Comparison of ENCODE assay signal across 13 cellular contexts in genomic region chr15:77025941-77026411, GRCh38. TPM values are rescaled to one million over a fixed set of nuclear protein-coding genes. Genes with fewer than 3 reads are reported as not detected.
DNase-seq lines count a peak whose midpoint lies in the region; ATAC-seq and TF ChIP-seq lines count a peak whose summit lies in the region.
"Had no signal": no experiment of that assay in that cellular context is flagged by ENCODE, and none has a peak within 500 bp of the region (broad histone marks: within the 10 kb centered on the region; RNA-seq: fewer than 3 reads in every experiment).

No MANE protein-coding gene starts in this region.

- POLR2A ChIA-PET in activated CD8-positive, alpha-beta T cell treated with anti-CD3 and anti-CD28 coated beads for 36 hours (lab: Charles Lee), result interaction anchor here (1.5 to 7.0 kb wide), 3 partner anchors 13 to 34 kb away, joined by 4 to 62 read pairs (median 6); partner anchors contain the start of gene PSTPIP1

- H3K4me3 ChIP-seq in dorsolateral prefrontal cortex (no peak overlapping the region), spleen (no peak overlapping the region)
- H3K4me3 ChIP-seq: gastrocnemius medialis, neural progenitor cell had no signal

- 86 to 96% (median 90%) methylated on average over 4 of the region's 4 CpGs for WGBS in spleen, 5 donors

- H3K9me3 Mint-ChIP-seq in activated CD8-positive, alpha-beta T cell treated with anti-CD3 and anti-CD28 coated beads for 36 hours, result no peaks in the 10 kb centered on the region
- H3K9me3 Mint-ChIP-seq: neural progenitor cell had no signal

- peak; percentile 50 for DNase-seq in activated CD8-positive, alpha-beta memory T cell treated with anti-CD3 and anti-CD28 coated beads for 24 hours
- DNase-seq in activated CD8-positive, alpha-beta memory T cell treated with anti-CD3 and anti-CD28 coated beads, Interleukin-2, amount 50 U/mL, for 4 hours, result no peak
- DNase-seq in activated CD8-positive, alpha-beta T cell treated with anti-CD3 and anti-CD28 coated beads for 36 hours, result peak; percentile 0
- peak in 6 of 10 donors; percentile 10 to 30 (median 22) for DNase-seq in dorsolateral prefrontal cortex
- DNase-seq in spleen, result peak; percentile 41
- DNase-seq in NOMO-1 treated with DMSO at 0.1 percent for 48 hours (lab: John Stamatoyannopoulos, UW; ENCODE audit: unreplicated experiment), result no peak
- DNase-seq in NCI-H345 treated with DMSO at 0.1 percent for 48 hours (lab: John Stamatoyannopoulos, UW; ENCODE audit: unreplicated experiment), result no peak
- DNase-seq: ACHN, DMS153 had no signal

- H3K27me3 Mint-ChIP-seq in activated CD8-positive, alpha-beta T cell treated with anti-CD3 and anti-CD28 coated beads for 36 hours, result no peaks in the 10 kb centered on the region

- H3K36me3 Mint-ChIP-seq in activated CD8-positive, alpha-beta T cell treated with anti-CD3 and anti-CD28 coated beads for 36 hours (ENCODE audit: low read depth), result peaks cover 58% of the 10 kb centered on the region
- H3K36me3 Mint-ChIP-seq: neural progenitor cell had no signal

- H3K27ac ChIP-seq in dorsolateral prefrontal cortex (no peak overlapping the region), spleen (peak overlapping the region in 3 of 8 donors; percentile 10 to 66 (median 31))
- H3K27ac ChIP-seq: gastrocnemius medialis, neural progenitor cell had no signal

- H3K4me3 Mint-ChIP-seq in activated CD8-positive, alpha-beta T cell treated with anti-CD3 and anti-CD28 coated beads for 36 hours, result no peak overlapping the region
- H3K4me3 Mint-ChIP-seq: neural progenitor cell had no signal

- TF ChIP-seq CTCF in activated CD8-positive, alpha-beta T cell treated with anti-CD3 and anti-CD28 coated beads for 36 hours (IDR thresholded peaks at IDR 0.05), result no peak
- TF ChIP-seq CTCF in dorsolateral prefrontal cortex (IDR thresholded peaks at IDR 0.05 in 54 of 56, conservative IDR thresholded peaks at IDR 0.05 in 2 of 56; ENCODE audit: low read depth in 1 of 56, partially characterized antibody in 56 of 56) (no peak), spleen (IDR thresholded peaks at IDR 0.05 in 8 of 11, conservative IDR thresholded peaks at IDR 0.05 in 3 of 11) (no peak)

- CTCF ChIA-PET in activated CD8-positive, alpha-beta T cell treated with anti-CD3 and anti-CD28 coated beads for 36 hours (lab: Charles Lee), result interaction anchor here (2.9 to 7.2 kb wide), 5 partner anchors 9 to 53 kb away, joined by 13 to 105 read pairs (median 21); partner anchors contain the start of gene PSTPIP1

- no peaks in the 10 kb centered on the region for H3K9me3 ChIP-seq in spleen
- H3K9me3 ChIP-seq: gastrocnemius medialis had no signal

- peaks cover 50% of the 10 kb centered on the region for H3K4me1 Mint-ChIP-seq in activated CD8-positive, alpha-beta T cell treated with anti-CD3 and anti-CD28 coated beads for 36 hours (ENCODE audit: low read depth)

- H3K27ac Mint-ChIP-seq in activated CD8-positive, alpha-beta T cell treated with anti-CD3 and anti-CD28 coated beads for 36 hours, result peak overlapping the region; percentile 70
- H3K27ac Mint-ChIP-seq: neural progenitor cell had no signal

- H3K27me3 ChIP-seq in dorsolateral prefrontal cortex, result no peaks in the 10 kb centered on the region
- H3K27me3 ChIP-seq in spleen (replicated peaks in 1 of 7), result no peaks in the 10 kb centered on the region
- H3K27me3 ChIP-seq: gastrocnemius medialis, neural progenitor cell had no signal

- H3K4me1 ChIP-seq in spleen, result peaks cover 16 to 82% (median 52%) of the 10 kb centered on the region in 6 donors

- intact Hi-C loops in activated CD8-positive, alpha-beta T cell treated with anti-CD3 and anti-CD28 coated beads for 36 hours (cut with micrococcal nuclease), result no loop called here
- intact Hi-C loops in dorsolateral prefrontal cortex (cut with DNase I) (loop anchor here (5.0 kb wide), 3 partner anchors 54 to 81 kb away; no protein-coding TSS in a partner anchor), spleen (cut with DNase I; ENCODE audit: low total_unique reads) (loop anchor here (10.0 kb wide), 3 partner anchors 51 to 519 kb away; no protein-coding TSS in a partner anchor)

- peaks cover 0 to 94% (median 31%) of the 10 kb centered on the region in 6 donors for H3K36me3 ChIP-seq in spleen
- H3K36me3 ChIP-seq: gastrocnemius medialis, neural progenitor cell had no signal

- no peak for ATAC-seq in activated CD8-positive, alpha-beta T cell treated with anti-CD3 and anti-CD28 coated beads for 36 hours
- ATAC-seq in HG02642 (IDR thresholded peaks at IDR 0.05; ENCODE audit: poor library complexity, unreplicated experiment), result no peak
- ATAC-seq: gastrocnemius medialis had no signal

- TF ChIP-seq POLR2A in spleen (IDR thresholded peaks at IDR 0.05), result no peak

RNA-seq across cellular contexts. Expression of gene PSTPIP1, which starts 31.1 kb away (rescaled TPM):
- 100 to 1,000 TPM; 113 to 121 TPM for total RNA-seq in activated CD8-positive, alpha-beta T cell treated with anti-CD3 and anti-CD28 coated beads for 36 hours
- 10 to 100 TPM in 5 of 120 experiments, 1 to 10 TPM in 115; 1.7 to 14.5 (median 5.3) TPM for total RNA-seq in dorsolateral prefrontal cortex
- total RNA-seq in spleen, result 100 to 1,000 TPM in 1 of 7 donors, 10 to 100 TPM in 6; 62.0 to 130 (median 82.6) TPM
- polyA plus RNA-seq in spleen, result 100 to 1,000 TPM in 2 of 3 donors, 10 to 100 TPM in 1; 31.1 to 150 (median 115) TPM
- total RNA-seq: NCI-H460 had no signal

RNA-seq across cellular contexts. Expression of gene TSPAN3, which starts 44.9 kb away (rescaled TPM):
- total RNA-seq in activated CD8-positive, alpha-beta T cell treated with anti-CD3 and anti-CD28 coated beads for 36 hours, result 10 to 100 TPM; 25.6 to 27.0 TPM
- 100 to 1,000 TPM; 209 to 348 (median 291) TPM for total RNA-seq in dorsolateral prefrontal cortex
- 100 to 1,000 TPM in 6 of 7 donors, 10 to 100 TPM in 1; 98.5 to 276 (median 124) TPM for total RNA-seq in spleen
- 100 to 1,000 TPM; 117 to 160 (median 158) TPM for polyA plus RNA-seq in spleen

Comparison
In these comparisons a context has a peak if more than half of its experiments do, and no peak if none do; other contexts are left out.
1. DNase-seq: peak in activated CD8-positive, alpha-beta memory T cell treated with anti-CD3 and anti-CD28 coated beads for 24 hours (single experiment), activated CD8-positive, alpha-beta T cell treated with anti-CD3 and anti-CD28 coated beads for 36 hours (single experiment), dorsolateral prefrontal cortex (6 of 10) and spleen (single experiment); none in activated CD8-positive, alpha-beta memory T cell treated with anti-CD3 and anti-CD28 coated beads, Interleukin-2, amount 50 U/mL, for 4 hours (single experiment), NOMO-1 treated with DMSO at 0.1 percent for 48 hours (single experiment) and NCI-H345 treated with DMSO at 0.1 percent for 48 hours (single experiment).
2. RNA of gene PSTPIP1, which starts 31.1 kb away (total RNA-seq): 113 to 121 TPM in activated CD8-positive, alpha-beta T cell treated with anti-CD3 and anti-CD28 coated beads for 36 hours and 62.0 to 130 TPM in spleen; 1.7 to 14.5 TPM in dorsolateral prefrontal cortex; every median in the first group is over 4 times any median in the second.